15 cellular contexts compared by ENCODE assay signal in the genomic region with DNA sequence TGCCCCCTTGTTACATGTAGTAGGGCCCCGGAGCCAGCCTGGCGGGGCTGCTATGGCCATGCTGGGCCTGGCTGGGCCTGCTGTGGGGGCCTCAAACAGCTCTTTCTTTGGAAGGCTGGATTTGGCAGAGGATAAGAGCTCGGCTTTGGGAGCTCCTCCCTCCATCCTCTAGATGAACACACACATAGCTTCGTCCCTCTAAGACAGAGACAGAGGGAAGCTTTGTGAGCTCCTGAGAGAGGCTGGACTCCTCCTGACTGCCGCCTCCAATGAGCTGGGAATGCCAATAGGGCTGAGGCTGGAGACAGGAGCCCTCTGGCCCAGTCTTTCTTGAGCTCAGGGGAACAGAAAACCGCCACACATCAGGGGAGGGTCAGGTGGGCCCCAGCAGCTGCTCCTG. TPM values are rescaled to one million over a fixed set of nuclear protein-coding genes. Genes with fewer than 3 reads are reported as not detected.
A peak's percentile ranks its signal among the peaks of the same experiment; 100 is the strongest.
DNase-seq lines count a peak whose midpoint lies in the region; ATAC-seq and TF ChIP-seq lines count a peak whose summit lies in the region.
"Had no signal": no experiment of that assay in that cellular context is flagged by ENCODE, and none has a peak within 500 bp of the region (broad histone marks: within the 10 kb centered on the region; RNA-seq: fewer than 3 reads in every experiment).

No MANE protein-coding gene starts in this region.

- H3K4me1 ChIP-seq in left ventricle myocardium inferior: no peaks in the 10 kb centered on the region
- no peaks in the 10 kb centered on the region for H3K4me1 ChIP-seq in osteoblast (ENCODE audit: insufficient read depth, low read length)

- no peak overlapping the region for H2AFZ ChIP-seq in osteoblast (ENCODE audit: low read length)

- H3K36me3 ChIP-seq in left ventricle myocardium inferior (no peaks in the 10 kb centered on the region), osteoblast (ENCODE audit: insufficient read depth, low read length) (no peaks in the 10 kb centered on the region)

- H3K27ac ChIP-seq in left ventricle myocardium inferior (replicated peaks): peak overlapping the region; percentile 23
- no peak overlapping the region for H3K27ac ChIP-seq in osteoblast (ENCODE audit: low read depth, low read length)

- no peak for ATAC-seq in GM21576 (IDR thresholded peaks at IDR 0.05; ENCODE audit: unreplicated experiment)

- intact Hi-C loops in left ventricle myocardium inferior (cut with micrococcal nuclease): no loop called here

- H4K20me1 ChIP-seq in osteoblast (ENCODE audit: insufficient read depth, low read length): no peaks in the 10 kb centered on the region

- no peaks in the 10 kb centered on the region for H3K9me3 ChIP-seq in left ventricle myocardium inferior (replicated peaks)
- H3K9me3 ChIP-seq in osteoblast (ENCODE audit: low read depth, low read length): no peaks in the 10 kb centered on the region

- H3K4me2 ChIP-seq in osteoblast (ENCODE audit: insufficient read depth, low read length): no peak overlapping the region

- no peaks in the 10 kb centered on the region for H3K79me2 ChIP-seq in osteoblast (ENCODE audit: insufficient read depth, low read length)

- H3K27me3 ChIP-seq in left ventricle myocardium inferior (ENCODE audit: low read depth): no peaks in the 10 kb centered on the region
- H3K27me3 ChIP-seq in osteoblast (ENCODE audit: insufficient read depth, low read length): peaks cover 2% of the 10 kb centered on the region

- DNase-seq in C1 segment of cervical spinal cord (lab: John Stamatoyannopoulos, UW) (peak in 12 of 14 donors; percentile 23 to 77 (median 54)), astrocyte of the hippocampus (ENCODE audit: low read depth, low spot score) (peak; percentile 38), left ventricle myocardium inferior (no peak), osteoblast (ENCODE audit: insufficient read length, low spot score, missing footprints) (peak; percentile 82), HT-29 (ENCODE audit: low spot score) (no peak), NCI-H2196 treated with DMSO at 0.1 percent for 48 hours (lab: John Stamatoyannopoulos, UW; ENCODE audit: unreplicated experiment) (no peak), amniotic stem cell (lab: John Stamatoyannopoulos, UW) (no peak)
- DNase-seq: activated CD4-positive, alpha-beta T cell treated with anti-CD3 and anti-CD28 coated beads, Interleukin-2, amount 50 U/mL, for 48 hours; effector memory CD4-positive, alpha-beta T cell; NCI-H146; occipital lobe; stimulated activated CD4-positive, alpha-beta T cell treated with anti-CD3 and anti-CD28 coated beads, Interleukin-2, amount 100 ng/mL, for 48 hours; stimulated activated naive CD8-positive, alpha-beta T cell treated with anti-CD3 and anti-CD28 coated beads, Interleukin-15, amount 100 ng/mL, for 72 hours; T-helper 1 cell had no signal

- TF ChIP-seq CTCF in left ventricle myocardium inferior (IDR thresholded peaks at IDR 0.05; ENCODE audit: borderline replicate concordance) (no peak), osteoblast (IDR thresholded peaks at IDR 0.05; ENCODE audit: extremely low read depth, low read depth, low read length) (no peak)

- H3K4me3 ChIP-seq in left ventricle myocardium inferior (no peak overlapping the region), osteoblast (ENCODE audit: insufficient read depth, low read length) (no peak overlapping the region)

RNA-seq across cellular contexts. Expression of gene CDC42EP4, which starts 37.3 kb away (rescaled TPM):
- total RNA-seq in left ventricle myocardium inferior (34.0 TPM), osteoblast (13.8 and 16.3 TPM in 2 replicates)
- 98.2 and 109 TPM in 2 replicates for total RNA-seq in HT-29 (2014; rRNA removed; shearing (Covaris generic))

Comparison
In these comparisons a context has a peak if more than half of its experiments do, and no peak if none do; other contexts are left out.
1. DNase-seq: peak in C1 segment of cervical spinal cord (12 of 14), astrocyte of the hippocampus (single experiment) and osteoblast (single experiment); none in left ventricle myocardium inferior (single experiment), HT-29 (single experiment), NCI-H2196 treated with DMSO at 0.1 percent for 48 hours (single experiment) and amniotic stem cell (single experiment).